In genomic region chr1:97693601-97694000, GRCh38 we compare ENCODE assay signal across 24 cellular contexts.
DNase-seq lines count a peak whose midpoint lies in the region; ATAC-seq and TF ChIP-seq lines count a peak whose summit lies in the region.
"Had no signal": no experiment of that assay in that cellular context is flagged by ENCODE, and none has a peak within 500 bp of the region (broad histone marks: within the 10 kb centered on the region; RNA-seq: fewer than 3 reads in every experiment).

No MANE protein-coding gene starts in this region.

- H3K4me1 ChIP-seq in HAP-1 = no peaks in the 10 kb centered on the region
- no peaks in the 10 kb centered on the region for H3K4me1 ChIP-seq in tibial artery
- H3K4me1 ChIP-seq: SJCRH30 had no signal

- H3K27me3 Mint-ChIP-seq in HFFc6 (ENCODE audit: insufficient read depth) = no peaks in the 10 kb centered on the region
- H3K27me3 Mint-ChIP-seq: CD4-positive, alpha-beta T cell had no signal

- intact Hi-C loops in left colon (cut with DNase I, micrococcal nuclease) = no loop called here
- intact Hi-C loops in tibial artery (cut with DNase I; ENCODE audit: low total_unique reads) = no loop called here

- H3K4me3 ChIP-seq in AG09309 (ENCODE audit: control insufficient read depth, low read depth, low read length) (no peak overlapping the region), fibroblast of mammary gland (ENCODE audit: control insufficient read depth, low read depth, low read length) (no peak overlapping the region), HAP-1 (no peak overlapping the region), tibial artery (no peak overlapping the region)
- H3K4me3 ChIP-seq: K562, SJCRH30 had no signal

- DNase-seq in AG09309 (ENCODE audit: low read depth) (peak; percentile 52), EH (ENCODE audit: low read depth) (peak; percentile 65), HFFc6 (peak; percentile 16), fibroblast of mammary gland (ENCODE audit: low read depth) (peak; percentile 27), left colon (no peak), NCI-H187 treated with DMSO at 0.1 percent for 48 hours (lab: John Stamatoyannopoulos, UW) (no peak), HAP-1 (ENCODE audit: low spot score in 2 of 2) (no peak), tibial artery (no peak)
- DNase-seq: BE2C; CD4-positive, alpha-beta T cell; DMS53; Kasumi-1; NCI-H1105; NCI-H1436 treated with DMSO at 0.1 percent for 48 hours; NCI-H1930; NCI-H2107; NCI-H446; NCI-H524 treated with DMSO at 0.1 percent for 48 hours; NCI-H774; SJCRH30; T-helper 2 cell had no signal

- no peaks in the 10 kb centered on the region for H3K36me3 ChIP-seq in HAP-1 (replicated peaks)
- H3K36me3 ChIP-seq in tibial artery = no peaks in the 10 kb centered on the region
- H3K36me3 ChIP-seq: BE2C, SJCRH30 had no signal

- no peaks in the 10 kb centered on the region for H3K27me3 ChIP-seq in HAP-1 (ENCODE audit: low read depth)
- H3K27me3 ChIP-seq in tibial artery = no peaks in the 10 kb centered on the region
- H3K27me3 ChIP-seq: BE2C, SJCRH30 had no signal

- no peak overlapping the region for H3K27ac ChIP-seq in tibial artery
- H3K27ac ChIP-seq: SJCRH30 had no signal

- no peak overlapping the region for H3K4me3 Mint-ChIP-seq in HFFc6
- H3K4me3 Mint-ChIP-seq: CD4-positive, alpha-beta T cell had no signal

- TF ChIP-seq CTCF in AG09309 (IDR thresholded peaks at IDR 0.05; ENCODE audit: control insufficient read depth, insufficient read depth, low read depth, low read length, missing control alignments) (no peak), HFFc6 (IDR thresholded peaks at IDR 0.05) (no peak), fibroblast of mammary gland (conservative IDR thresholded peaks at IDR 0.05; ENCODE audit: control insufficient read depth, insufficient read depth, low read depth, low read length) (no peak), tibial artery (IDR thresholded peaks at IDR 0.05) (no peak)

- no peaks in the 10 kb centered on the region for H3K9me3 Mint-ChIP-seq in HFFc6
- H3K9me3 Mint-ChIP-seq: CD4-positive, alpha-beta T cell had no signal

- peak overlapping the region; percentile 20; the same call in 1 of the 2 replicates for H3K27ac Mint-ChIP-seq in HFFc6
- H3K27ac Mint-ChIP-seq: CD4-positive, alpha-beta T cell had no signal

- H3K9me3 ChIP-seq in HAP-1 (no peaks in the 10 kb centered on the region), tibial artery (no peaks in the 10 kb centered on the region)
- H3K9me3 ChIP-seq: BE2C, SJCRH30 had no signal

- H3K36me3 Mint-ChIP-seq in HFFc6 (ENCODE audit: low read depth) = peaks cover 25% of the 10 kb centered on the region

- in situ Hi-C loops in HAP-1 (cut with MboI; ENCODE audit: low sequenced_read_pairs) = no loop called here

- peaks cover 19% of the 10 kb centered on the region for H3K4me1 Mint-ChIP-seq in HFFc6 (ENCODE audit: low read depth)

- no peak for ATAC-seq in left colon
- ATAC-seq: HCT116, K562, Right ventricle myocardium inferior had no signal

Comparison
In these comparisons a context has a peak if more than half of its experiments do, and no peak if none do; other contexts are left out.
1. DNase-seq: peak in AG09309 (single experiment), EH (single experiment), HFFc6 (single experiment) and fibroblast of mammary gland (single experiment); none in left colon (0 of 2), NCI-H187 treated with DMSO at 0.1 percent for 48 hours (single experiment), HAP-1 (0 of 2) and tibial artery (0 of 2).